10 cellular contexts compared by ENCODE assay signal in genomic region chr2:233519787-233520611, GRCh38. TPM values are rescaled to one million over a fixed set of nuclear protein-coding genes. Genes with fewer than 3 reads are reported as not detected.
DNase-seq lines count a peak whose midpoint lies in the region; ATAC-seq and TF ChIP-seq lines count a peak whose summit lies in the region.
"Had no signal": no experiment of that assay in that cellular context is flagged by ENCODE, and none has a peak within 500 bp of the region (broad histone marks: within the 10 kb centered on the region; RNA-seq: fewer than 3 reads in every experiment).

No MANE protein-coding gene starts in this region.

- peak; percentile 89 for ATAC-seq in GM19452 (IDR thresholded peaks at IDR 0.05; ENCODE audit: unreplicated experiment)
- ATAC-seq in HG03025 (IDR thresholded peaks at IDR 0.05; ENCODE audit: low FRiP score, unreplicated experiment) = peak; percentile 88
- no peak for ATAC-seq in natural killer cell treated with Interleukin-12 subunit alpha and Interleukin-12 subunit beta and Interleukin-15 and Interleukin-18, amount 100 ng/mL, for 72 hours
- ATAC-seq in Right ventricle myocardium inferior = no peak

- H3K4me3 Mint-ChIP-seq in natural killer cell treated with Interleukin-12 subunit alpha and Interleukin-12 subunit beta and Interleukin-15 and Interleukin-18, amount 100 ng/mL, for 72 hours = no peak overlapping the region
- H3K4me3 Mint-ChIP-seq: central memory CD8-positive, alpha-beta T cell had no signal

- TF ChIP-seq CTCF in DOHH2 (IDR thresholded peaks at IDR 0.05; ENCODE audit: low read depth, low read length, poor library complexity, severe bottlenecking) (no peak), foreskin fibroblast (IDR thresholded peaks at IDR 0.05; ENCODE audit: low read depth, low read length) (no peak)

- H3K9me2 ChIP-seq in DOHH2 (replicated peaks; ENCODE audit: control insufficient read depth, low read length) = no peaks in the 10 kb centered on the region

- peak; percentile 57 for DNase-seq in NAMALWA (ENCODE audit: low spot score)
- no peak for DNase-seq in natural killer cell treated with Interleukin-12 subunit alpha and Interleukin-12 subunit beta and Interleukin-15 and Interleukin-18, amount 100 ng/mL, for 72 hours (ENCODE audit: low spot score)
- no peak for DNase-seq in Right ventricle myocardium inferior (ENCODE audit: missing footprints)
- no peak for DNase-seq in DMS153 (lab: John Stamatoyannopoulos, UW)
- no peak for DNase-seq in foreskin fibroblast

- peak overlapping the region; percentile 64 for H3K4me3 ChIP-seq in DOHH2 (ENCODE audit: low read length)
- H3K4me3 ChIP-seq in foreskin fibroblast (ENCODE audit: low read depth in 1 of 2, low read length in 2 of 2) = no peak overlapping the region
- H3K4me3 ChIP-seq: thoracic aorta had no signal

- H3K27ac Mint-ChIP-seq in natural killer cell treated with Interleukin-12 subunit alpha and Interleukin-12 subunit beta and Interleukin-15 and Interleukin-18, amount 100 ng/mL, for 72 hours = no peak overlapping the region

- peak overlapping the region; percentile 80 for H3K4me2 ChIP-seq in DOHH2 (ENCODE audit: low read length)

- no peaks in the 10 kb centered on the region for H3K36me3 Mint-ChIP-seq in natural killer cell treated with Interleukin-12 subunit alpha and Interleukin-12 subunit beta and Interleukin-15 and Interleukin-18, amount 100 ng/mL, for 72 hours

- intact Hi-C loops in Right ventricle myocardium inferior (cut with DNase I) = no loop called here

- no peaks in the 10 kb centered on the region for H3K9me3 Mint-ChIP-seq in natural killer cell treated with Interleukin-12 subunit alpha and Interleukin-12 subunit beta and Interleukin-15 and Interleukin-18, amount 100 ng/mL, for 72 hours
- H3K9me3 Mint-ChIP-seq: central memory CD8-positive, alpha-beta T cell had no signal

- peaks cover 43% of the 10 kb centered on the region for H3K36me3 ChIP-seq in DOHH2 (ENCODE audit: control insufficient read depth, low read length)

- H3K79me2 ChIP-seq in DOHH2 (ENCODE audit: control insufficient read depth, low read length) = no peaks in the 10 kb centered on the region

- no peaks in the 10 kb centered on the region for H3K27me3 ChIP-seq in DOHH2 (ENCODE audit: control insufficient read depth, low read length)

- H4K20me1 ChIP-seq in DOHH2 (ENCODE audit: control insufficient read depth, insufficient read depth, low read depth, low read length) = no peaks in the 10 kb centered on the region

- H3K4me1 Mint-ChIP-seq in natural killer cell treated with Interleukin-12 subunit alpha and Interleukin-12 subunit beta and Interleukin-15 and Interleukin-18, amount 100 ng/mL, for 72 hours (ENCODE audit: low read depth in 2 of 2) = no peaks in the 10 kb centered on the region
- H3K4me1 Mint-ChIP-seq: central memory CD8-positive, alpha-beta T cell had no signal

- peaks cover 20% of the 10 kb centered on the region for H3F3A ChIP-seq in DOHH2 (ENCODE audit: control insufficient read depth, insufficient read depth)

- H3K4me1 ChIP-seq in DOHH2 (ENCODE audit: control insufficient read depth, low read length) = peaks cover 59% of the 10 kb centered on the region

- H3K9me3 ChIP-seq in DOHH2 (ENCODE audit: control insufficient read depth, insufficient read depth, low read length) = no peaks in the 10 kb centered on the region
- H3K9me3 ChIP-seq: thoracic aorta had no signal

- peak overlapping the region; percentile 98 for H3K27ac ChIP-seq in DOHH2 (ENCODE audit: low read depth, low read length)
- H3K27ac ChIP-seq: thoracic aorta had no signal

- no peaks in the 10 kb centered on the region for H3K27me3 Mint-ChIP-seq in natural killer cell treated with Interleukin-12 subunit alpha and Interleukin-12 subunit beta and Interleukin-15 and Interleukin-18, amount 100 ng/mL, for 72 hours
- H3K27me3 Mint-ChIP-seq: central memory CD8-positive, alpha-beta T cell had no signal

RNA-seq across cellular contexts. Expression of gene USP40, which starts 46.6 kb away (rescaled TPM):
- total RNA-seq in natural killer cell treated with Interleukin-12 subunit alpha and Interleukin-12 subunit beta and Interleukin-15 and Interleukin-18, amount 100 ng/mL, for 72 hours = 10 to 100 TPM; 20.6 to 23.3 TPM
- 17.2 TPM for total RNA-seq in Right ventricle myocardium inferior

Comparison
In these comparisons a context has a peak if more than half of its experiments do, and no peak if none do; other contexts are left out.
1. ATAC-seq: peak in GM19452 (single experiment) and HG03025 (single experiment); none in natural killer cell treated with Interleukin-12 subunit alpha and Interleukin-12 subunit beta and Interleukin-15 and Interleukin-18, amount 100 ng/mL, for 72 hours (0 of 2) and Right ventricle myocardium inferior (single experiment).